Comparison of ENCODE assay signal across 19 cellular contexts in the genomic region with DNA sequence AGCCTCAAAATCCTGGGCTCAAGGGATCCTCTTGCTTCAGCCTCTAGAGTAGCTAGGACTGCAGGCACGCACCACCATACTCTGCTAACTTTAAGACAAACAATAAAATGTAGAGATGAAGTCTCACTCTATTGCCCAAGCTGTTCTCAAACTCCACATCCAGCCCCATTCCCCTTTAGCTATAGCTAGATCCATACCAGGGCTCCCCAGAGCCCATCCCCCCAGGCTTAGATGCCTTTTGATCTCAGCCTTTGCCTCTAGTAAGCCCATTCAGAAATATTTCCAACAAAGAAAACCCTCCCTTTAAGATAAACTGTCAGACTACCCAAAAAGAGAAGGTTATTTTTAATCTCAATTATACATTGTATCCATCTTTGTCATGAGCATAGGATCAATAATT.
DNase-seq lines count a peak whose midpoint lies in the region; TF ChIP-seq lines count a peak whose summit lies in the region.
"Had no signal": no experiment of that assay in that cellular context is flagged by ENCODE, and none has a peak within 500 bp of the region (broad histone marks: within the 10 kb centered on the region; RNA-seq: fewer than 3 reads in every experiment).

No MANE protein-coding gene starts in this region.

- intact Hi-C loops in adrenal gland (cut with DNase I), result no loop called here

- H3K4me2 ChIP-seq in trophoblast cell (ENCODE audit: low read length), result no peak overlapping the region
- H3K4me2 ChIP-seq: A549 had no signal

- no peak overlapping the region for H4K91ac ChIP-seq in trophoblast cell (ENCODE audit: low read depth, low read length)

- H3K27ac ChIP-seq in trophoblast cell (ENCODE audit: low read depth, low read length), result no peak overlapping the region
- no peak overlapping the region for H3K27ac ChIP-seq in adrenal gland
- H3K27ac ChIP-seq: A549, GM23248, RWPE1, SK-N-MC had no signal

- no peak for TF ChIP-seq POLR2A in adrenal gland (IDR thresholded peaks at IDR 0.05)

- H3K27me3 Mint-ChIP-seq in activated naive CD8-positive, alpha-beta T cell, result no peaks in the 10 kb centered on the region
- no peaks in the 10 kb centered on the region for H3K27me3 Mint-ChIP-seq in activated naive CD8-positive, alpha-beta T cell treated with anti-CD3 and anti-CD28 coated beads for 36 hours
- H3K27me3 Mint-ChIP-seq: B cell, IgD-negative memory B cell had no signal

- no peaks in the 10 kb centered on the region for H3K9me3 Mint-ChIP-seq in activated naive CD8-positive, alpha-beta T cell (ENCODE audit: low read depth)
- H3K9me3 Mint-ChIP-seq in activated naive CD8-positive, alpha-beta T cell treated with anti-CD3 and anti-CD28 coated beads for 36 hours, result peaks cover 5% of the 10 kb centered on the region

- H3K79me1 ChIP-seq in trophoblast cell (ENCODE audit: low read length), result no peaks in the 10 kb centered on the region

- H3K9ac ChIP-seq in NT2/D1 (ENCODE audit: insufficient read length, low read depth), result no peak overlapping the region
- H3K9ac ChIP-seq in trophoblast cell (ENCODE audit: low read length), result no peak overlapping the region
- H3K9ac ChIP-seq: GM23248 had no signal

- no peak for TF ChIP-seq CTCF in adrenal gland (IDR thresholded peaks at IDR 0.05)

- no peak overlapping the region for H3K23ac ChIP-seq in trophoblast cell (ENCODE audit: low read length)

- H3K18ac ChIP-seq in trophoblast cell (ENCODE audit: low read length), result no peak overlapping the region

- no peak overlapping the region for H2AFZ ChIP-seq in trophoblast cell (ENCODE audit: insufficient read depth, low read length, poor library complexity)
- H2AFZ ChIP-seq: GM23248 had no signal

- peaks cover 30% of the 10 kb centered on the region for H3K36me3 Mint-ChIP-seq in activated naive CD8-positive, alpha-beta T cell
- H3K36me3 Mint-ChIP-seq in activated naive CD8-positive, alpha-beta T cell treated with anti-CD3 and anti-CD28 coated beads for 36 hours, result peaks cover 40% of the 10 kb centered on the region
- H3K36me3 Mint-ChIP-seq: CD14-positive monocyte, IgD-negative memory B cell had no signal

- H3K4me3 Mint-ChIP-seq in activated naive CD8-positive, alpha-beta T cell, result no peak overlapping the region
- no peak overlapping the region for H3K4me3 Mint-ChIP-seq in activated naive CD8-positive, alpha-beta T cell treated with anti-CD3 and anti-CD28 coated beads for 36 hours
- H3K4me3 Mint-ChIP-seq: B cell, CD14-positive monocyte, IgD-negative memory B cell had no signal

- no peak overlapping the region for H4K8ac ChIP-seq in trophoblast cell (ENCODE audit: low read depth, low read length)

- H3K9me3 ChIP-seq in NT2/D1 (ENCODE audit: insufficient read depth, low read length) (no peaks in the 10 kb centered on the region), trophoblast cell (ENCODE audit: insufficient read depth, low read depth, low read length) (no peaks in the 10 kb centered on the region), adrenal gland (replicated peaks in 1 of 3) (no peaks in the 10 kb centered on the region)
- H3K9me3 ChIP-seq: A549 had no signal

- H4K12ac ChIP-seq in trophoblast cell (ENCODE audit: low read depth, low read length), result no peak overlapping the region

- H3K27me3 ChIP-seq in NT2/D1 (ENCODE audit: insufficient read depth, insufficient read length), result no peaks in the 10 kb centered on the region
- no peaks in the 10 kb centered on the region for H3K27me3 ChIP-seq in trophoblast cell (ENCODE audit: insufficient read depth, low read length)
- no peaks in the 10 kb centered on the region for H3K27me3 ChIP-seq in adrenal gland

- H2BK5ac ChIP-seq in trophoblast cell (ENCODE audit: low read depth, low read length, poor library complexity), result no peak overlapping the region

- no peak for DNase-seq in activated naive CD8-positive, alpha-beta T cell treated with anti-CD3 and anti-CD28 coated beads for 36 hours
- DNase-seq in NT2/D1 (ENCODE audit: low read depth, low spot score), result peak; percentile 28
- DNase-seq in iPS-NIHi11 (ENCODE audit: low spot score), result peak; percentile 36
- DNase-seq in trophoblast cell, result no peak
- no peak for DNase-seq in adrenal gland
- DNase-seq in HCEC 1CT, result no peak
- DNase-seq in NCI-H187 treated with DMSO at 0.1 percent for 48 hours (lab: John Stamatoyannopoulos, UW), result no peak
- DNase-seq: DMS 273 treated with DMSO at 0.1 percent for 48 hours, DND-41, GM23248, NCI-H1694 treated with DMSO at 0.1 percent for 48 hours, SHP77 treated with DMSO at 0.1 percent for 48 hours had no signal

- no CpG with 5 or more reads among the region's 1 CpG for WGBS in trophoblast cell (ENCODE audit: extremely low coverage, insufficient coverage, insufficient read length)
- 86 to 93% (median 92%) methylated on average over 1 of the region's 1 CpG; no CpG with 5 or more reads in 1 of the 4 donors for WGBS in adrenal gland, 4 donors

- peak overlapping the region; percentile 55 for H3K27ac Mint-ChIP-seq in activated naive CD8-positive, alpha-beta T cell
- H3K27ac Mint-ChIP-seq in activated naive CD8-positive, alpha-beta T cell treated with anti-CD3 and anti-CD28 coated beads for 36 hours, result no peak overlapping the region
- H3K27ac Mint-ChIP-seq: B cell, CD14-positive monocyte, IgD-negative memory B cell had no signal

- no peak overlapping the region for H3K4me3 ChIP-seq in NT2/D1 (ENCODE audit: insufficient read length, low read depth)
- no peak overlapping the region for H3K4me3 ChIP-seq in trophoblast cell (ENCODE audit: low read depth, low read length)
- H3K4me3 ChIP-seq in adrenal gland, result no peak overlapping the region
- H3K4me3 ChIP-seq: A549, GM23248, SK-N-MC had no signal

- H2BK12ac ChIP-seq in trophoblast cell (ENCODE audit: low read length), result peak overlapping the region; percentile 71

- no peak overlapping the region for H2BK120ac ChIP-seq in trophoblast cell (ENCODE audit: insufficient read depth, low read length, poor library complexity)

- no peaks in the 10 kb centered on the region for H3K36me3 ChIP-seq in NT2/D1 (ENCODE audit: insufficient read depth, insufficient read length, low read length)
- H3K36me3 ChIP-seq in trophoblast cell (ENCODE audit: control insufficient read depth in 1 of 2, insufficient read depth in 2 of 2, low read length in 2 of 2), result no peaks in the 10 kb centered on the region
- no peaks in the 10 kb centered on the region for H3K36me3 ChIP-seq in adrenal gland (replicated peaks in 1 of 2)

- H3K4ac ChIP-seq in trophoblast cell (ENCODE audit: low read depth, low read length), result no peak overlapping the region

- H3K79me2 ChIP-seq in trophoblast cell (ENCODE audit: control insufficient read depth, insufficient read depth, low read length, poor library complexity), result no peaks in the 10 kb centered on the region

- no peak overlapping the region for H3K14ac ChIP-seq in trophoblast cell (ENCODE audit: low read length)

- H2AK5ac ChIP-seq in trophoblast cell (ENCODE audit: low read length), result no peak overlapping the region

- no peaks in the 10 kb centered on the region for H3K4me1 ChIP-seq in NT2/D1 (ENCODE audit: insufficient read depth, insufficient read length)
- H3K4me1 ChIP-seq in trophoblast cell (ENCODE audit: control insufficient read depth in 1 of 2, insufficient read depth in 2 of 2, low read length in 2 of 2), result no peaks in the 10 kb centered on the region
- no peaks in the 10 kb centered on the region for H3K4me1 ChIP-seq in adrenal gland (replicated peaks in 1 of 2)
- H3K4me1 ChIP-seq: A549 had no signal

- peaks cover 34% of the 10 kb centered on the region for H3K4me1 Mint-ChIP-seq in activated naive CD8-positive, alpha-beta T cell (ENCODE audit: low read depth)
- peaks cover 19% of the 10 kb centered on the region for H3K4me1 Mint-ChIP-seq in activated naive CD8-positive, alpha-beta T cell treated with anti-CD3 and anti-CD28 coated beads for 36 hours
- H3K4me1 Mint-ChIP-seq: B cell, CD14-positive monocyte, IgD-negative memory B cell had no signal

Comparison
In these comparisons a context has a peak if more than half of its experiments do, and no peak if none do; other contexts are left out.
1. DNase-seq: peak in NT2/D1 (single experiment) and iPS-NIHi11 (single experiment); none in activated naive CD8-positive, alpha-beta T cell treated with anti-CD3 and anti-CD28 coated beads for 36 hours (single experiment), trophoblast cell (0 of 2), adrenal gland (0 of 7), HCEC 1CT (single experiment) and NCI-H187 treated with DMSO at 0.1 percent for 48 hours (single experiment).